ENCODE assay signal across 8 cellular contexts in the genomic region with DNA sequence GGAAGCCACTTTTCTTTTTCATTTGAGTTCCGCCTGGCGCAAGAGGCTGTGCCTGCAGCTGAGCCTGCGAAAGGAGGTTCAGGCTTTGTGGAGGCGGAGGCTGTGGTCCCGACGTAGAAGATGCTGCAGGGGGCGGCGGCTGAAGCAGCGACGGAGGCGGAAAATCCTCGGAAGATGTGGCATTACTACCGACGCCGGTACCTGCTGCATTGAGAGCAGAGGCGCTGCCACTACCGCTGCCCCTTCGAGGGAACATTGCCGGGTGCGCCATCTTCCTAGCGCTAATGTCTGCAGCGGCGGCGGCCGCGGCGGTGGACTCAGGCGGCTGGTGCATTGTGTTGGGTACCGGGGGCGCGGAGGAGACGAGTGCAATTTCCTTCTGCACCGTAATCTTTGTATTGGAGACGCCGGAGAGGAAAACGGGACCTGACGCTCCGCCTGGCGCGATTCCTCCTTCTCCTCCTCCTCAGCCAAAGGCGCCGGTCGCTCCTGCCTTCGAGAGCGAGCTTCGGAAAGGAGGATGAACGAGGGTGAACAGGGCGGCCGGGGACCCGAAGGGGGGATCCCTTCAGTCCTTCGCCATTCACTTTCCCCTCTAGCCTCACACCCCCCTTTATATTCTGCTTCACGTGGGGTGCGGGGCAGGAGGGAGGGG. TPM values are rescaled to one million over a fixed set of nuclear protein-coding genes. Genes with fewer than 3 reads are reported as not detected.
DNase-seq lines count a peak whose midpoint lies in the region; ATAC-seq and TF ChIP-seq lines count a peak whose summit lies in the region.

A gene (minus strand): TSS at position 590 of the 655 bp plus-strand sequence. CDS start 256 bp downstream, at position 334.

- peaks cover 15% of the 10 kb centered on the region for H3K36me3 Mint-ChIP-seq in activated naive CD8-positive, alpha-beta T cell treated with anti-CD3 and anti-CD28 coated beads, Interleukin-2, amount 10 ng/mL, durations not matched to agents 7 days and 5 days
- H3K36me3 Mint-ChIP-seq in glutamatergic neuron (ENCODE audit: unreplicated experiment) = no peaks in the 10 kb centered on the region

- TF ChIP-seq POLR2A in suprapubic skin (IDR thresholded peaks at IDR 0.05) = no peak

- peak within 1 kb of the TSS; percentile 95 for H3K4me3 Mint-ChIP-seq in activated naive CD8-positive, alpha-beta T cell treated with anti-CD3 and anti-CD28 coated beads, Interleukin-2, amount 10 ng/mL, durations not matched to agents 7 days and 5 days
- peak within 1 kb of the TSS; percentile 91 for H3K4me3 Mint-ChIP-seq in glutamatergic neuron (ENCODE audit: unreplicated experiment)

- no peaks in the 10 kb centered on the region for H3K27me3 ChIP-seq in HAP-1 (ENCODE audit: low read depth)
- H3K27me3 ChIP-seq in suprapubic skin = no peaks in the 10 kb centered on the region

- H3K27ac Mint-ChIP-seq in activated naive CD8-positive, alpha-beta T cell treated with anti-CD3 and anti-CD28 coated beads, Interleukin-2, amount 10 ng/mL, durations not matched to agents 7 days and 5 days = peak within 1 kb of the TSS; percentile 94
- H3K27ac Mint-ChIP-seq in glutamatergic neuron (ENCODE audit: unreplicated experiment) = peak within 1 kb of the TSS; percentile 92

- DNase-seq in Ammon's horn (ENCODE audit: low spot score) (peak; percentile 64), HAP-1 (ENCODE audit: low spot score in 2 of 2) (peak; percentile 47 to 58), SK-MEL-5 (ENCODE audit: low read depth, low spot score) (peak; percentile 28), glutamatergic neuron (peak; percentile 52), omental fat pad (ENCODE audit: low spot score) (no peak), suprapubic skin (ENCODE audit: low spot score in 2 of 2) (peak in 1 of 2 donors; percentile 74)
- peak; percentile 68 for DNase-seq in activated naive CD8-positive, alpha-beta T cell treated with anti-CD3 and anti-CD28 coated beads, Interleukin-2, amount 10 ng/mL, durations not matched to agents 7 days and 5 days

- ATAC-seq in activated naive CD8-positive, alpha-beta T cell treated with anti-CD3 and anti-CD28 coated beads, Interleukin-2, amount 10 ng/mL, durations not matched to agents 7 days and 5 days (ENCODE audit: low read depth) = peak; percentile 7
- no peak for ATAC-seq in omental fat pad (ENCODE audit: low FRiP score)
- ATAC-seq in HG02623 (IDR thresholded peaks at IDR 0.05; ENCODE audit: unreplicated experiment) = no peak

- peaks cover 16% of the 10 kb centered on the region for H3K36me3 ChIP-seq in HAP-1 (replicated peaks)
- H3K36me3 ChIP-seq in suprapubic skin = no peaks in the 10 kb centered on the region

- no peaks in the 10 kb centered on the region for H3K9me3 ChIP-seq in HAP-1
- no peaks in the 10 kb centered on the region for H3K9me3 ChIP-seq in suprapubic skin

- TF ChIP-seq EP300 in suprapubic skin (IDR thresholded peaks at IDR 0.05) = no peak

- no peaks in the 10 kb centered on the region for H3K9me3 Mint-ChIP-seq in activated naive CD8-positive, alpha-beta T cell treated with anti-CD3 and anti-CD28 coated beads, Interleukin-2, amount 10 ng/mL, durations not matched to agents 7 days and 5 days
- H3K9me3 Mint-ChIP-seq in glutamatergic neuron (ENCODE audit: unreplicated experiment) = peaks cover 16% of the 10 kb centered on the region

- under 1% methylated on average over 47 of the region's 53 CpGs for WGBS in suprapubic skin

- H3K27me3 Mint-ChIP-seq in activated naive CD8-positive, alpha-beta T cell treated with anti-CD3 and anti-CD28 coated beads, Interleukin-2, amount 10 ng/mL, durations not matched to agents 7 days and 5 days = peaks cover 7% of the 10 kb centered on the region
- H3K27me3 Mint-ChIP-seq in glutamatergic neuron (ENCODE audit: unreplicated experiment) = peaks cover 9% of the 10 kb centered on the region

- TF ChIP-seq CTCF in glutamatergic neuron (IDR thresholded peaks at IDR 0.05; ENCODE audit: partially characterized antibody, unreplicated experiment) = no peak
- TF ChIP-seq CTCF in omental fat pad (IDR thresholded peaks at IDR 0.05) = no peak
- TF ChIP-seq CTCF in suprapubic skin (IDR thresholded peaks at IDR 0.05) = no peak

- POLR2A ChIA-PET in activated naive CD8-positive, alpha-beta T cell treated with anti-CD3 and anti-CD28 coated beads, Interleukin-2, amount 10 ng/mL, durations not matched to agents 7 days and 5 days (lab: Charles Lee) = interaction anchor here (0.7 to 1.4 kb wide), 2 partner anchors 301 to 342 kb away, joined by 3 read pairs; no protein-coding TSS in a partner anchor

- H3K4me3 ChIP-seq in HAP-1 (peak within 1 kb of the TSS; percentile 82), suprapubic skin (peak within 1 kb of the TSS; percentile 78)

- in situ Hi-C loops in HAP-1 (cut with MboI; ENCODE audit: low sequenced_read_pairs) = no loop called here
- in situ Hi-C loops in SK-MEL-5 (cut with HindIII; ENCODE audit: low pct_unique_long_range_greater_than_20kb, low sequenced_read_pairs) = no loop called here

- peak within 1 kb of the TSS; percentile 99 for H3K27ac ChIP-seq in suprapubic skin

- H3K4me1 Mint-ChIP-seq in activated naive CD8-positive, alpha-beta T cell treated with anti-CD3 and anti-CD28 coated beads, Interleukin-2, amount 10 ng/mL, durations not matched to agents 7 days and 5 days = peaks cover 35% of the 10 kb centered on the region
- H3K4me1 Mint-ChIP-seq in glutamatergic neuron (ENCODE audit: low read depth, unreplicated experiment) = peaks cover 38% of the 10 kb centered on the region

- H3K4me1 ChIP-seq in HAP-1 = peaks cover 50% of the 10 kb centered on the region
- H3K4me1 ChIP-seq in suprapubic skin = peaks cover 32% of the 10 kb centered on the region

RNA-seq across cellular contexts. Expression of the gene that starts here (rescaled TPM):
- total RNA-seq in SK-MEL-5 (2014; rRNA removed; shearing (Covaris generic)) = 36.5 and 37.3 TPM in 2 replicates
- 57.4 and 62.7 TPM in 2 replicates for polyA plus RNA-seq in SK-MEL-5 (2015; cell fraction: cytosol; rRNA removed)
- 70.2 and 74.8 TPM in 2 replicates for polyA plus RNA-seq in SK-MEL-5 (2015; cell fraction: nucleus; rRNA removed)
- total RNA-seq in activated naive CD8-positive, alpha-beta T cell treated with anti-CD3 and anti-CD28 coated beads, Interleukin-2, amount 10 ng/mL, durations not matched to agents 7 days and 5 days = 10 to 100 TPM; 21.8 to 27.0 TPM
- total RNA-seq in glutamatergic neuron (ENCODE audit: unreplicated experiment) = 111 TPM
- 100 to 1,000 TPM in 2 of 4 donors, 10 to 100 TPM in 2; 48.8 to 138 (median 92.7) TPM for total RNA-seq in omental fat pad
- total RNA-seq in suprapubic skin = 100 to 1,000 TPM in 1 of 4 donors, 10 to 100 TPM in 3; 70.3 to 135 (median 92.1) TPM
